18 cellular contexts compared by ENCODE assay signal in the genomic region with DNA sequence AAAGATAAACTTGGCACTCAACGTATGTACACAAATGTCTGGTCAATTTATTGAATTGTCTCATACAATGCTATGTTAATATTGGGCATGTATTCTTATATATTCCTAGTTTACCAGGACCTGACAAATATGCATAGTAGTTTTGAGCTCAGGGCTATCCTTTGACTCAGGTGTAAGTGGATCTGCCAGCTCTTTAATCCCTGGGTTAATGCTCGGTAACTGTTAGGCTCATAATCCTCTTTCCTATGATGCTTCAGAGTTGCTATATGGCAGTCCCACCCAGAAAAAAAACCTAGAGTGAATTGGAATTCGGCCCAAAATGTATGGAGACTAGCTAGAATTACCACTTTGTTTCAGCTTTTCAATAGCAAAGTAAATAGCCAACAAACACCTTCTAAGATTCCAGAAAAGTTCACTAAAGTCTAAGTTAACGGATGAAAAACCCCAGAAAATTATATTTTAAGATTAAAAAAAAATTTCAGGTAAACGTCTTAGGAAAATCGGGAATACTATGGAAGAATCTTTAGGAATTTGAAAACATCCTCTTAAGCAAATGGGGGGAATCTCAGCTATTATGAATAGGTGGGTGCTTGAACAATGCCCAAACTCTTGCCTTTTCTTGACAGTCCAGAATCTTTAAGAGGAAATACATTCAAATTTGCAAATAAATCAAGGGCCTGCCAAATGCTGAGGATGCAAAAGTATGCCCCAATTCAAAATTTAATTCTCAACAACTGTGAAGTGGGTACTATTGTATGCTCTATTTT. TPM values are rescaled to one million over a fixed set of nuclear protein-coding genes. Genes with fewer than 3 reads are reported as not detected.
DNase-seq lines count a peak whose midpoint lies in the region; ATAC-seq and TF ChIP-seq lines count a peak whose summit lies in the region.
"Had no signal": no experiment of that assay in that cellular context is flagged by ENCODE, and none has a peak within 500 bp of the region (broad histone marks: within the 10 kb centered on the region; RNA-seq: fewer than 3 reads in every experiment).

No MANE protein-coding gene starts in this region.

- TSS peak; percentile 29 for BruUV-seq in OCI-LY7 (replicated peaks; lab: Mats Ljungman, UMichigan)

- H3K4me1 ChIP-seq in cardiac muscle cell (ENCODE audit: low read depth) (no peaks in the 10 kb centered on the region), OCI-LY7 (ENCODE audit: insufficient read depth, low read length, poor library complexity, severe bottlenecking) (no peaks in the 10 kb centered on the region), smooth muscle cell (ENCODE audit: low read depth) (no peaks in the 10 kb centered on the region)

- H3K27ac Mint-ChIP-seq in immature natural killer cell = peak overlapping the region; percentile 11 to 84 (median 54)
- H3K27ac Mint-ChIP-seq: activated CD4-positive, alpha-beta T cell treated with anti-CD3 and anti-CD28 coated beads, Interleukin-2, amount 10 ng/mL, durations not matched to agents 24 days and 14 days had no signal

- H2AFZ ChIP-seq in OCI-LY7 (ENCODE audit: low read length) (no peak overlapping the region), smooth muscle cell (ENCODE audit: low read depth) (no peak overlapping the region)
- H2AFZ ChIP-seq: hepatocyte had no signal

- H3K9ac ChIP-seq in smooth muscle cell (ENCODE audit: low read depth) = no peak overlapping the region

- CTCF ChIA-PET in OCI-LY7 (lab: Charles Lee; ENCODE audit: unreplicated experiment) = no interaction called here

- no peak overlapping the region for H3K4me2 ChIP-seq in OCI-LY7 (ENCODE audit: low read length)
- H3K4me2 ChIP-seq in smooth muscle cell = no peak overlapping the region
- H3K4me2 ChIP-seq: hepatocyte had no signal

- ATAC-seq in Right ventricle myocardium inferior (no peak), SK-N-SH treated with all-trans-retinoic acid at 6 μM for 48 hours (no peak)

- H3K9me3 ChIP-seq in cardiac muscle cell (ENCODE audit: low read depth) = no peaks in the 10 kb centered on the region
- H3K9me3 ChIP-seq in OCI-LY7 (ENCODE audit: low read length) = no peaks in the 10 kb centered on the region
- H3K9me3 ChIP-seq in smooth muscle cell (replicated peaks; ENCODE audit: low read depth) = no peaks in the 10 kb centered on the region

- DNase-seq in cardiac muscle cell (ENCODE audit: low read depth in 1 of 2, low spot score in 1 of 2) = no peak
- no peak for DNase-seq in Right ventricle myocardium inferior (ENCODE audit: missing footprints)
- DNase-seq in OCI-LY7 (ENCODE audit: low spot score) = no peak
- DNase-seq in immature natural killer cell = no peak
- no peak for DNase-seq in smooth muscle cell (lab: John Stamatoyannopoulos, UW; ENCODE audit: unreplicated experiment)
- no peak for DNase-seq in activated CD8-positive, alpha-beta memory T cell treated with anti-CD3 and anti-CD28 coated beads, Interleukin-2, amount 50 U/mL, for 48 hours
- no peak for DNase-seq in erythroblast (lab: John Stamatoyannopoulos, UW)
- DNase-seq: ACHN; activated CD4-positive, alpha-beta T cell treated with anti-CD3 and anti-CD28 coated beads, Interleukin-2, amount 10 ng/mL, durations not matched to agents 24 days and 14 days; activated gamma-delta T cell treated with Interleukin-2 at 50 U/mL for 16 hours; islet precursor cell; NCI-H1048; NCI-H2029 treated with DMSO at 0.1 percent for 48 hours; stimulated activated CD8-positive, alpha-beta memory T cell treated with anti-CD3 and anti-CD28 coated beads, Interleukin-4, amount 100 ng/mL, for 48 hours; SW 1271 had no signal

- WGBS in smooth muscle cell (ENCODE audit: low lambda C conversion rate) = 65% methylated on average over 6 of the region's 6 CpGs

- H3K4me1 Mint-ChIP-seq in immature natural killer cell = peaks cover 30 to 54% of the 10 kb centered on the region in 2 donors

- no peak overlapping the region for H3K4me3 Mint-ChIP-seq in immature natural killer cell
- H3K4me3 Mint-ChIP-seq: activated CD4-positive, alpha-beta T cell treated with anti-CD3 and anti-CD28 coated beads, Interleukin-2, amount 10 ng/mL, durations not matched to agents 24 days and 14 days had no signal

- H3K27me3 ChIP-seq in cardiac muscle cell (no peaks in the 10 kb centered on the region), smooth muscle cell (ENCODE audit: low read depth) (no peaks in the 10 kb centered on the region)
- H3K27me3 ChIP-seq: hepatocyte had no signal

- H3K27me3 Mint-ChIP-seq in immature natural killer cell (ENCODE audit: low read depth in 3 of 3) = peaks cover 2 to 18% (median 4%) of the 10 kb centered on the region in 3 donors
- H3K27me3 Mint-ChIP-seq: activated CD4-positive, alpha-beta T cell treated with anti-CD3 and anti-CD28 coated beads, Interleukin-2, amount 10 ng/mL, durations not matched to agents 24 days and 14 days had no signal

- H3K9me3 Mint-ChIP-seq in immature natural killer cell = no peaks in the 10 kb centered on the region
- H3K9me3 Mint-ChIP-seq: activated CD4-positive, alpha-beta T cell treated with anti-CD3 and anti-CD28 coated beads, Interleukin-2, amount 10 ng/mL, durations not matched to agents 24 days and 14 days had no signal

- H3F3A ChIP-seq in smooth muscle cell (ENCODE audit: low read depth) = peaks cover 22% of the 10 kb centered on the region

- H3K79me2 ChIP-seq in OCI-LY7 (ENCODE audit: insufficient read depth, low read depth, low read length) (peaks cover 17% of the 10 kb centered on the region), smooth muscle cell (ENCODE audit: low read depth) (peaks cover 26% of the 10 kb centered on the region)

- POLR2A ChIA-PET in OCI-LY7 (lab: Charles Lee) = interaction anchor here (0.5 to 2.2 kb wide), 3 partner anchors 8 to 154 kb away, joined by 3 to 12 read pairs (median 5); no protein-coding TSS in a partner anchor

- no peak for TF ChIP-seq POLR2A in erythroblast (IDR thresholded peaks at IDR 0.05; ENCODE audit: low read length)

- H3K36me3 ChIP-seq in cardiac muscle cell (peaks cover 42% of the 10 kb centered on the region), OCI-LY7 (ENCODE audit: insufficient read depth, low read length) (peaks cover 63% of the 10 kb centered on the region), smooth muscle cell (ENCODE audit: low read depth) (peaks cover 7% of the 10 kb centered on the region)

- TF ChIP-seq CTCF in cardiac muscle cell (IDR thresholded peaks at IDR 0.05; ENCODE audit: low read depth, low read length) (no peak), OCI-LY7 (conservative IDR thresholded peaks at IDR 0.05; ENCODE audit: low read length) (no peak), smooth muscle cell (IDR thresholded peaks at IDR 0.05; ENCODE audit: borderline replicate concordance, insufficient read depth, poor library complexity, severe bottlenecking) (no peak)

- peaks cover 17 to 40% (median 28%) of the 10 kb centered on the region in 3 donors for H3K36me3 Mint-ChIP-seq in immature natural killer cell

- intact Hi-C loops in Right ventricle myocardium inferior (cut with DNase I) (no loop called here), OCI-LY7 (cut with micrococcal nuclease; ENCODE audit: unreplicated experiment) (no loop called here)

- no peaks in the 10 kb centered on the region for H3K9me2 ChIP-seq in OCI-LY7 (ENCODE audit: insufficient read depth, low read length)

- H3K4me3 ChIP-seq in cardiac muscle cell (no peak overlapping the region), OCI-LY7 (ENCODE audit: low read depth, low read length, poor library complexity, severe bottlenecking) (no peak overlapping the region), smooth muscle cell (no peak overlapping the region)
- H3K4me3 ChIP-seq: hepatocyte had no signal

- H3K27ac ChIP-seq in cardiac muscle cell = peak overlapping the region; percentile 62
- H3K27ac ChIP-seq in OCI-LY7 (ENCODE audit: low read depth, low read length, poor library complexity, severe bottlenecking) = no peak overlapping the region
- H3K27ac ChIP-seq in smooth muscle cell (ENCODE audit: low read depth) = peak overlapping the region; percentile 4
- H3K27ac ChIP-seq: C4-2B, hepatocyte had no signal

- H4K20me1 ChIP-seq in OCI-LY7 (ENCODE audit: insufficient read depth, low read length) (peaks cover 9% of the 10 kb centered on the region; the same call in 1 of the 2 replicates), smooth muscle cell (ENCODE audit: low read depth) (peaks cover 53% of the 10 kb centered on the region)

TF ChIP-seq in SK-N-SH treated with all-trans-retinoic acid at 6 μM for 48 hours, 23 proteins besides CTCF, POLR2A, EP300 and RAD21 (continues in another document):
- no peak for TF ChIP-seq ZNF70 (CRISPR knock-in tag; IDR thresholded peaks at IDR 0.05)
- TF ChIP-seq GLIS3 (CRISPR knock-in tag; IDR thresholded peaks at IDR 0.05) = no peak
- TF ChIP-seq ARNTL (CRISPR knock-in tag; IDR thresholded peaks at IDR 0.05; ENCODE audit: borderline replicate concordance, low read depth) = no peak
- TF ChIP-seq, protein P1, sequence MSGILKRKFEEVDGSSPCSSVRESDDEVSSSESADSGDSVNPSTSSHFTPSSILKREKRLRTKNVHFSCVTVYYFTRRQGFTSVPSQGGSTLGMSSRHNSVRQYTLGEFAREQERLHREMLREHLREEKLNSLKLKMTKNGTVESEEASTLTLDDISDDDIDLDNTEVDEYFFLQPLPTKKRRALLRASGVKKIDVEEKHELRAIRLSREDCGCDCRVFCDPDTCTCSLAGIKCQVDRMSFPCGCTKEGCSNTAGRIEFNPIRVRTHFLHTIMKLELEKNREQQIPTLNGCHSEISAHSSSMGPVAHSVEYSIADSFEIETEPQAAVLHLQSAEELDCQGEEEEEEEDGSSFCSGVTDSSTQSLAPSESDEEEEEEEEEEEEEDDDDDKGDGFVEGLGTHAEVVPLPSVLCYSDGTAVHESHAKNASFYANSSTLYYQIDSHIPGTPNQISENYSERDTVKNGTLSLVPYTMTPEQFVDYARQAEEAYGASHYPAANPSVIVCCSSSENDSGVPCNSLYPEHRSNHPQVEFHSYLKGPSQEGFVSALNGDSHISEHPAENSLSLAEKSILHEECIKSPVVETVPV (CRISPR knock-in tag; IDR thresholded peaks at IDR 0.05) = no peak
- no peak for TF ChIP-seq ZFP3 (CRISPR knock-in tag; IDR thresholded peaks at IDR 0.05)
- no peak for TF ChIP-seq RARB (CRISPR knock-in tag; IDR thresholded peaks at IDR 0.05)

RNA-seq across cellular contexts. Expression of gene H3-3A, which starts 10.9 kb away (rescaled TPM):
- 439 and 725 TPM in 2 replicates for total RNA-seq in cardiac muscle cell
- 837 and 907 TPM in 2 replicates for polyA plus RNA-seq in cardiac muscle cell
- total RNA-seq in Right ventricle myocardium inferior = 348 TPM
- 365 and 416 TPM in 2 replicates for total RNA-seq in OCI-LY7 (2014; rRNA removed; shearing (Covaris generic))
- 661 and 742 TPM in 2 replicates for total RNA-seq in OCI-LY7 (2022)
- polyA plus RNA-seq in immature natural killer cell = 1,000 to 10,000 TPM in 1 of 3 donors, 100 to 1,000 TPM in 2; 850 to 1,086 (median 967) TPM
- 459 and 461 TPM in 2 replicates for total RNA-seq in smooth muscle cell
- 426 and 430 TPM in 2 replicates for polyA plus RNA-seq in smooth muscle cell
